ENCODE assay signal across 24 cellular contexts in the genomic region with DNA sequence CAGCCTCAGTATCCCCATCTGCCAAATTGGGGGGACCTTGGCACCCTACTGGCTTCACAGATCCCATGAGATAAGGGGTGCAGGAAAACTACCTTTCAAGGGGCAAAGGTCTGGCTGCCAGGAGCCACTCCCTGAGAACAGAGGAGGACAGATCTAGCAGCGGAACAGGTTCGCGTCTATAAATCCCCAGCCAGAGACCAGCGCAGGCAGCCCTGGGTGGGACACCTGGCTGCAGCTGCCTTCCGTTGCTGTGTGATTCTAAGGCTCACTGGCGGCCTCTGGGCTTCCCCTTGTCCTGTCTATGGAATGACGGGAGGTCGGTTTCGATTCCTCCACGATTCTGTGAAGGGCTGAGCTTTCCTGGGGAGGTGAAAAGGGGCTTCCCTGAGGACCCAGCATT. TPM values are rescaled to one million over a fixed set of nuclear protein-coding genes. Genes with fewer than 3 reads are reported as not detected.
A peak's percentile ranks its signal among the peaks of the same experiment; 100 is the strongest.
DNase-seq lines count a peak whose midpoint lies in the region; ATAC-seq, FAIRE-seq and TF ChIP-seq lines count a peak whose summit lies in the region.
"Had no signal": no experiment of that assay in that cellular context is flagged by ENCODE, and none has a peak within 500 bp of the region (broad histone marks: within the 10 kb centered on the region; RNA-seq: fewer than 3 reads in every experiment).

No MANE protein-coding gene starts in this region.

- H3K27ac ChIP-seq in HEK293 (ENCODE audit: extremely low read depth, low read depth, low read length) (no peak overlapping the region), GM12878 (ENCODE audit: control insufficient read depth, insufficient read depth) (no peak overlapping the region)
- H3K27ac ChIP-seq: tibial artery had no signal

- no TSS peak for BruUV-seq in GM12878 (replicated peaks; lab: Mats Ljungman, UMichigan)

- no peak for TF ChIP-seq RAD21 in GM12878 (IDR thresholded peaks at IDR 0.05; ENCODE audit: insufficient read depth, low read depth, low read length)

- no peak overlapping the region for H3K9ac ChIP-seq in GM12878 (ENCODE audit: control insufficient read depth, insufficient read depth, low read length)

- H2AFZ ChIP-seq in GM12878 (ENCODE audit: control insufficient read depth, low read depth, low read length) = no peak overlapping the region

- CTCF ChIA-PET in HEK293 (lab: Yijun Ruan, JAX) (interaction anchor here (0.6 kb wide), 1 partner anchor 164 kb away, joined by 3 read pairs; no protein-coding TSS in a partner anchor), GM12878 (lab: Yijun Ruan, JAX) (interaction anchor here (0.8 kb wide), 1 partner anchor 57 kb away, joined by 4 read pairs; no protein-coding TSS in a partner anchor)

- TF ChIP-seq CTCF in HEK293 (tag by site-specific recombination; IDR thresholded peaks at IDR 0.05) = no peak
- TF ChIP-seq CTCF in GM12878 (IDR thresholded peaks at IDR 0.05 in 2 of 3, conservative IDR thresholded peaks at IDR 0.05 in 1 of 3; ENCODE audit: control insufficient read depth in 2 of 3, extremely low read depth in 1 of 3, insufficient read depth in 1 of 3, low read depth in 3 of 3, low read length in 3 of 3) = no peak
- no peak for TF ChIP-seq CTCF in nephron progenitor cell (IDR thresholded peaks at IDR 0.05)

- H3K79me2 ChIP-seq in GM12878 (ENCODE audit: control insufficient read depth, insufficient read depth, low read length) = peaks cover under 1% of the 10 kb centered on the region

- FAIRE-seq in GM12878 (lab: Jason Lieb, UNC) = no peak
- FAIRE-seq: H1, kidney had no signal

- H3K27me3 ChIP-seq in GM12878 (replicated peaks in 1 of 2; ENCODE audit: control insufficient read depth in 2 of 2, insufficient read depth in 2 of 2, low read length in 1 of 2) = no peaks in the 10 kb centered on the region
- H3K27me3 ChIP-seq: tibial artery had no signal

- ATAC-seq in GM12878 = no peak

- POLR2A ChIA-PET in HEK293 (lab: Yijun Ruan, JAX) = interaction anchor here (0.7 kb wide), 1 partner anchor 20 kb away, joined by 3 read pairs; no protein-coding TSS in a partner anchor
- POLR2A ChIA-PET in GM12878 (lab: Charles Lee) = interaction anchor here (0.6 kb wide), 1 partner anchor 170 kb away, joined by 7 read pairs; a partner anchor contains a TSS

- no peaks in the 10 kb centered on the region for H4K20me1 ChIP-seq in GM12878 (ENCODE audit: control insufficient read depth, insufficient read depth)

- RAD21 ChIA-PET in GM12878 (lab: Charles Lee; ENCODE audit: unreplicated experiment) = interaction anchor here (1.2 kb wide), 1 partner anchor 7 kb away, joined by 3 read pairs; no protein-coding TSS in a partner anchor

- SMC1A ChIA-PET in GM12878 (lab: Charles Lee; ENCODE audit: uncharacterized antibody, unreplicated experiment) = no interaction called here

- no peak; the same call in 1 of the 2 replicates for TF ChIP-seq POLR2A in GM12878 (IDR thresholded peaks at IDR 0.05; ENCODE audit: low read depth, low read length)

- WGBS in GM12878 (ENCODE audit: insufficient coverage, insufficient replicate concordance, low lambda C conversion rate, missing lambda C conversion rate) = 97% methylated on average over 10 of the region's 10 CpGs

- H3K4me3 ChIP-seq in HEK293 (ENCODE audit: low read depth, low read length) = no peak overlapping the region
- H3K4me3 ChIP-seq in GM12878 = no peak overlapping the region
- H3K4me3 ChIP-seq: tibial artery had no signal

- H3K27ac Mint-ChIP-seq in nephron progenitor cell = peak overlapping the region; percentile 29
- H3K27ac Mint-ChIP-seq: activated naive CD4-positive, alpha-beta T cell treated with anti-CD3 and anti-CD28 coated beads, Interleukin-2, amount 10 ng/mL, durations not matched to agents 7 days and 5 days; mesothelial cell of epicardium had no signal

- intact Hi-C loops in GM12878 (cut with micrococcal nuclease; ENCODE audit: unreplicated experiment) = no loop called here

- no peaks in the 10 kb centered on the region for H3K36me3 ChIP-seq in HEK293 (ENCODE audit: control insufficient read depth in 2 of 2, insufficient read depth in 1 of 2, low read length in 2 of 2)
- peaks cover 0 to 16% of the 10 kb centered on the region in 2 experiments for H3K36me3 ChIP-seq in GM12878 (ENCODE audit: control insufficient read depth in 2 of 2, insufficient read depth in 2 of 2, low read length in 1 of 2)

- DNase-seq in DMS53 (lab: John Stamatoyannopoulos, UW) = peak; percentile 17
- DNase-seq in DMS53 treated with DMSO at 0.1 percent for 48 hours (lab: John Stamatoyannopoulos, UW; ENCODE audit: unreplicated experiment) = no peak
- no peak for DNase-seq in GM12878 (ENCODE audit: low read depth, low spot score)
- no peak for DNase-seq in nephron progenitor cell
- DNase-seq in CD1c-positive myeloid dendritic cell (ENCODE audit: extremely low spot score) = no peak
- no peak for DNase-seq in medulla oblongata (ENCODE audit: extremely low spot score)
- no peak for DNase-seq in GOT3 (lab: John Stamatoyannopoulos, UW)
- DNase-seq: 8988T; activated CD4-positive, alpha-beta T cell treated with anti-CD3 and anti-CD28 coated beads, Interleukin-2, amount 50 U/mL, for 48 hours; activated naive CD4-positive, alpha-beta T cell treated with anti-CD3 and anti-CD28 coated beads, Interleukin-2, amount 10 ng/mL, durations not matched to agents 7 days and 5 days; activated T-cell treated with anti-CD3 and anti-CD28 coated beads for 4 hours; DMS79; hippocampal formation; KBM-7; kidney; NCI-H1092 treated with DMSO at 0.1 percent for 48 hours; NCI-H2081 treated with DMSO at 0.1 percent for 48 hours; NCI-H774; nucleus accumbens; retina; tibial artery had no signal

- H3K27me3 Mint-ChIP-seq in nephron progenitor cell (ENCODE audit: low read depth, poor library complexity) = peaks cover 8% of the 10 kb centered on the region
- H3K27me3 Mint-ChIP-seq: activated naive CD4-positive, alpha-beta T cell treated with anti-CD3 and anti-CD28 coated beads, Interleukin-2, amount 10 ng/mL, durations not matched to agents 7 days and 5 days had no signal

- H3K4me2 ChIP-seq in GM12878 (ENCODE audit: control insufficient read depth, insufficient read depth) = no peak overlapping the region

- no peaks in the 10 kb centered on the region for H3K9me3 Mint-ChIP-seq in nephron progenitor cell
- H3K9me3 Mint-ChIP-seq: activated naive CD4-positive, alpha-beta T cell treated with anti-CD3 and anti-CD28 coated beads, Interleukin-2, amount 10 ng/mL, durations not matched to agents 7 days and 5 days; mesothelial cell of epicardium had no signal

- H3K9me3 ChIP-seq in HEK293 (ENCODE audit: control insufficient read depth, insufficient read depth, low read depth, low read length) = no peaks in the 10 kb centered on the region
- H3K9me3 ChIP-seq in GM12878 (replicated peaks; ENCODE audit: control insufficient read depth, insufficient read depth, low read length) = no peaks in the 10 kb centered on the region
- H3K9me3 ChIP-seq: tibial artery had no signal

- H3K4me1 Mint-ChIP-seq in nephron progenitor cell = no peaks in the 10 kb centered on the region
- H3K4me1 Mint-ChIP-seq: mesothelial cell of epicardium had no signal

- in situ Hi-C loops in GM12878 (cut with MboI) = no loop called here

- H3K36me3 Mint-ChIP-seq in nephron progenitor cell (ENCODE audit: low read depth) = no peaks in the 10 kb centered on the region

- H3K4me1 ChIP-seq in HEK293 (ENCODE audit: control insufficient read depth, insufficient read depth, low read length) (no peaks in the 10 kb centered on the region), GM12878 (ENCODE audit: control insufficient read depth, insufficient read depth, low read length) (peaks cover 3% of the 10 kb centered on the region; the same call in 1 of the 2 replicates)
- H3K4me1 ChIP-seq: tibial artery had no signal

- TF ChIP-seq EP300 in GM12878 (IDR thresholded peaks at IDR 0.05; ENCODE audit: borderline replicate concordance in 1 of 2, control insufficient read depth in 1 of 2, low read depth in 2 of 2, low read length in 2 of 2) = no peak

- no peak overlapping the region for H3K4me3 Mint-ChIP-seq in nephron progenitor cell
- H3K4me3 Mint-ChIP-seq: activated naive CD4-positive, alpha-beta T cell treated with anti-CD3 and anti-CD28 coated beads, Interleukin-2, amount 10 ng/mL, durations not matched to agents 7 days and 5 days; mesothelial cell of epicardium had no signal

RNA-seq across cellular contexts. Expression of a gene that starts 7.3 kb away (rescaled TPM):
- 26.2 and 27.0 TPM in 2 replicates for total RNA-seq in GM12878 (2013; cell fraction: nucleolus; rRNA removed)
- total RNA-seq in GM12878 (2014; rRNA removed) (14.6 and 22.8 TPM in 2 replicates), GM12878 (2014; rRNA removed; fragmentation: Illumina TruSeq; extraction: Trizol) (8.4 and 9.1 TPM in 2 replicates), GM12878 (2021) (43.4 and 43.8 TPM in 2 replicates)
- polyA plus RNA-seq in GM12878 (2011; ENCODE audit: low read depth) = 7.3 TPM
- polyA plus RNA-seq in GM12878 (2011; rRNA removed) (9.9 and 20.6 TPM in 2 replicates), GM12878 (2014; fragmentation: Illumina TruSeq; extraction: Trizol) (3.6 and 5.6 TPM in 2 replicates), GM12878 (2014; fragmentation: Nextera tagmentation; extraction: Ambion mirVana) (1 to 10 TPM in 1 of 2 experiments, under 1 TPM in 1; 0.66 to 3.2 TPM), GM12878 (2014; rRNA removed) (27.9 and 38.9 TPM in 2 replicates), GM12878 (2016; fragmentation: Nextera tagmentation; extraction: Ambion mirVana) (10 to 100 TPM; 11.1 to 14.5 TPM)
- 34.4 and 43.0 TPM in 2 replicates for polyA plus RNA-seq in GM12878 (2011; cell fraction: cytosol; rRNA removed)
- polyA plus RNA-seq in GM12878 (2011; cell fraction: nucleus; rRNA removed) = 42.0 and 52.3 TPM in 2 replicates
- 27.3 and 32.8 TPM in 2 replicates for polyA plus RNA-seq in GM12878 (2012)
- 27.9 and 45.2 TPM in 2 replicates for polyA minus RNA-seq in GM12878 (2011; rRNA and poly(A)+ RNA removed)
- polyA minus RNA-seq in GM12878 (2011; cell fraction: cytosol; rRNA and poly(A)+ RNA removed) = 30.0 and 34.2 TPM in 2 replicates
- polyA minus RNA-seq in GM12878 (2011; cell fraction: nucleus; rRNA and poly(A)+ RNA removed) = 9.7 and 20.9 TPM in 2 replicates

RNA-seq across cellular contexts. Expression of a gene that starts 30.3 kb away (rescaled TPM):
- total RNA-seq in GM12878 (2013; cell fraction: nucleolus; rRNA removed) = 116 and 141 TPM in 2 replicates
- total RNA-seq in GM12878 (2014; rRNA removed) (28.5 and 28.9 TPM in 2 replicates), GM12878 (2014; rRNA removed; fragmentation: Illumina TruSeq; extraction: Trizol) (31.9 and 33.6 TPM in 2 replicates), GM12878 (2021) (66.7 and 75.8 TPM in 2 replicates)
- polyA plus RNA-seq in GM12878 (2011; ENCODE audit: low read depth) = 32.0 TPM
- polyA plus RNA-seq in GM12878 (2011; rRNA removed) (24.6 and 40.4 TPM in 2 replicates), GM12878 (2014; fragmentation: Illumina TruSeq; extraction: Trizol) (20.2 and 37.2 TPM in 2 replicates), GM12878 (2014; fragmentation: Nextera tagmentation; extraction: Ambion mirVana) (1 to 10 TPM in 1 of 2 experiments, under 1 TPM in 1; 0.68 to 2.3 TPM), GM12878 (2014; rRNA removed) (62.5 and 80.2 TPM in 2 replicates), GM12878 (2016; fragmentation: Nextera tagmentation; extraction: Ambion mirVana) (10 to 100 TPM; 18.5 to 23.6 TPM)
- polyA plus RNA-seq in GM12878 (2011; cell fraction: cytosol; rRNA removed) = 19.2 and 19.5 TPM in 2 replicates
- 208 and 258 TPM in 2 replicates for polyA plus RNA-seq in GM12878 (2011; cell fraction: nucleus; rRNA removed)
- 58.3 and 93.7 TPM in 2 replicates for polyA plus RNA-seq in GM12878 (2012)
- polyA minus RNA-seq in GM12878 (2011; rRNA and poly(A)+ RNA removed) = 23.8 and 26.4 TPM in 2 replicates
- 7.9 and 9.6 TPM in 2 replicates for polyA minus RNA-seq in GM12878 (2011; cell fraction: cytosol; rRNA and poly(A)+ RNA removed)
- 20.9 and 53.9 TPM in 2 replicates for polyA minus RNA-seq in GM12878 (2011; cell fraction: nucleus; rRNA and poly(A)+ RNA removed)

RNA-seq across cellular contexts. Expression of a gene that starts 53.4 kb away (rescaled TPM):
- 48.2 and 53.9 TPM in 2 replicates for total RNA-seq in GM12878 (2013; cell fraction: nucleolus; rRNA removed)
- total RNA-seq in GM12878 (2014; rRNA removed) (22.5 and 34.3 TPM in 2 replicates), GM12878 (2014; rRNA removed; fragmentation: Illumina TruSeq; extraction: Trizol) (10.5 and 14.4 TPM in 2 replicates), GM12878 (2021) (70.6 and 72.6 TPM in 2 replicates)
- polyA plus RNA-seq in GM12878 (2011; ENCODE audit: low read depth) = 19.8 TPM
- polyA plus RNA-seq in GM12878 (2011; rRNA removed) (13.3 and 33.1 TPM in 2 replicates), GM12878 (2014; fragmentation: Illumina TruSeq; extraction: Trizol) (28.5 and 51.2 TPM in 2 replicates), GM12878 (2014; fragmentation: Nextera tagmentation; extraction: Ambion mirVana) (1 to 10 TPM in 1 of 2 experiments, under 1 TPM in 1; 0.42 to 2.3 TPM), GM12878 (2014; rRNA removed) (36.2 and 43.4 TPM in 2 replicates), GM12878 (2016; fragmentation: Nextera tagmentation; extraction: Ambion mirVana) (10 to 100 TPM; 56.6 to 60.9 TPM)
- polyA plus RNA-seq in GM12878 (2011; cell fraction: cytosol; rRNA removed) = 49.1 and 49.9 TPM in 2 replicates
- polyA plus RNA-seq in GM12878 (2011; cell fraction: nucleus; rRNA removed) = 120 and 136 TPM in 2 replicates
- polyA plus RNA-seq in GM12878 (2012) = 37.1 and 39.2 TPM in 2 replicates
- polyA minus RNA-seq in GM12878 (2011; rRNA and poly(A)+ RNA removed) = 45.1 and 46.5 TPM in 2 replicates
- polyA minus RNA-seq in GM12878 (2011; cell fraction: cytosol; rRNA and poly(A)+ RNA removed) = 22.6 and 31.4 TPM in 2 replicates
- 23.0 and 39.7 TPM in 2 replicates for polyA minus RNA-seq in GM12878 (2011; cell fraction: nucleus; rRNA and poly(A)+ RNA removed)
